11 cellular contexts compared by ENCODE assay signal in the genomic region with DNA sequence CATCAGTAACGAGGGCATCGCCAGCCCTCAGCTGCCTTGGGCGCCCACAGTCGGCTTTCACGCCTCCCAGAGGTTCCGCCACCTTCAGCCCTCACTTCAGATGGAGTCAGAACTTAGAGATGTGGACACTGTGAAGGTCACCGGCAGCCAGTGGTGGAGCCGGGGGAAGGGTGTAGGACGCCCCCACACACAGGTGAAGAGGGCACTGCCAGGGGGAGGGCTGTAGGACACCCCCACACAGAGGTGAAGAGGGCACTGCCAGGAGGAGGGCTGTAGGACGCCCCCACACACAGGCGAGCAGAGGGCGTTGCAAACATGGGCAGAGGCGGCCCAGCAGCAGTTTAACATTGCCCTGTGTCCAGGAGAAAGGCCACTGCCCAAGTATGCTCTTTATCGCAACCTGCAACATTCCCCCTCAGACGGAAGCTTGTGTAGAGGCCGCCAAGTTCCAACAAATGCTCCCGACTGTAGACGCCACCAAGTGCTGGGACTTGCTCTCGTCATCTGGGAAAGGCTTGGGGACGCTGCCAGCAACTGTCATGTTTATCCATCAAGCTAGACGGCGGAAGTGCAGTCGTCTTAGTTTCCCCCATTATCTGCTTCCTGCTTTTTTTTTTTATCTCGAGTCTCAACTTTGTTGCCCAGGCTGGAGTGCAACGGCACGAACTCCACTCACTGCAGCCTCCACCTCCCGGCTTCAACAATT. TPM values are rescaled to one million over a fixed set of nuclear protein-coding genes. Genes with fewer than 3 reads are reported as not detected.
DNase-seq lines count a peak whose midpoint lies in the region; ATAC-seq, FAIRE-seq and TF ChIP-seq lines count a peak whose summit lies in the region.
"Had no signal": no experiment of that assay in that cellular context is flagged by ENCODE, and none has a peak within 500 bp of the region (broad histone marks: within the 10 kb centered on the region; RNA-seq: fewer than 3 reads in every experiment).

No MANE protein-coding gene starts in this region.

- H3K4me3 ChIP-seq in left lung (peak overlapping the region in 1 of 2 donors; percentile 1), testis (no peak overlapping the region)
- H3K4me3 ChIP-seq: GM23338, Peyer's patch had no signal

- peaks cover 0 to 24% of the 10 kb centered on the region in 2 donors for H3K36me3 ChIP-seq in left lung
- no peaks in the 10 kb centered on the region for H3K36me3 ChIP-seq in testis (ENCODE audit: low read depth, missing control alignments)

- H3K9me3 ChIP-seq in left lung: no peaks in the 10 kb centered on the region
- H3K9me3 ChIP-seq in testis: no peaks in the 10 kb centered on the region
- H3K9me3 ChIP-seq: Peyer's patch had no signal

- TF ChIP-seq CTCF in left lung (IDR thresholded peaks at IDR 0.05) (no peak), testis (IDR thresholded peaks at IDR 0.05) (no peak), D721Med (IDR thresholded peaks at IDR 0.05; ENCODE audit: insufficient read depth, missing control alignments) (no peak), foreskin keratinocyte (conservative IDR thresholded peaks at IDR 0.05) (no peak)

- H3K27me3 ChIP-seq in left lung: no peaks in the 10 kb centered on the region
- H3K27me3 ChIP-seq in testis: no peaks in the 10 kb centered on the region
- H3K27me3 ChIP-seq in foreskin keratinocyte: no peaks in the 10 kb centered on the region
- H3K27me3 ChIP-seq: Peyer's patch had no signal

- intact Hi-C loops in left lung (cut with DNase I) (no loop called here), testis (cut with DNase I; ENCODE audit: low total_unique reads) (no loop called here)

- DNase-seq in M059J (ENCODE audit: low read depth) (peak; percentile 11), astrocyte of the hippocampus (ENCODE audit: low read depth, low spot score) (peak; percentile 30), left lung (peak; percentile 64 to 79), testis (peak; percentile 87), D721Med (ENCODE audit: insufficient read length, low spot score) (no peak), foreskin keratinocyte (no peak)
- DNase-seq: effector CD8-positive, alpha-beta T cell; stimulated activated CD4-positive, alpha-beta T cell treated with anti-CD3 and anti-CD28 coated beads, Interleukin-4, amount 100 ng/mL, for 24 hours had no signal

- peak overlapping the region; percentile 3 to 94 for H3K27ac ChIP-seq in left lung
- H3K27ac ChIP-seq in testis: peak overlapping the region in 1 of 2 donors; percentile 24
- H3K27ac ChIP-seq in foreskin keratinocyte: no peak overlapping the region

- peaks cover 6 to 76% of the 10 kb centered on the region in 2 donors for H3K4me1 ChIP-seq in left lung
- H3K4me1 ChIP-seq in testis: peaks cover 17% of the 10 kb centered on the region
- H3K4me1 ChIP-seq in foreskin keratinocyte: peaks cover 8% of the 10 kb centered on the region

- TF ChIP-seq POLR2A in testis (IDR thresholded peaks at IDR 0.05): no peak

- FAIRE-seq in D721Med (lab: Jason Lieb, UNC): no peak

- ATAC-seq in left lung: peak; percentile 7
- ATAC-seq in GM21529 (IDR thresholded peaks at IDR 0.05; ENCODE audit: unreplicated experiment): no peak
- ATAC-seq in foreskin keratinocyte: no peak
- ATAC-seq: GM23338 had no signal

- 41 to 71% methylated on average over 22 to 27 of the region's 27 CpGs for WGBS in testis, 2 donors

RNA-seq across cellular contexts. Expression of a gene that starts 4.9 kb away (rescaled TPM):
- total RNA-seq in M059J (2014; rRNA removed; shearing (Covaris generic)): 47.4 and 57.4 TPM in 2 replicates
- 10 to 100 TPM; 59.3 to 84.9 TPM for total RNA-seq in left lung
- total RNA-seq in testis: 100 to 1,000 TPM; 103 to 120 TPM
- 204 TPM for polyA plus RNA-seq in testis (ENCODE audit: insufficient read depth, low read depth, low replicate concordance)
- total RNA-seq in foreskin keratinocyte: 80.2 and 90.6 TPM in 2 replicates
- 35.2 and 37.3 TPM in 2 replicates for polyA plus RNA-seq in foreskin keratinocyte

RNA-seq across cellular contexts. Expression of a gene that starts 55.9 kb away (rescaled TPM):
- total RNA-seq in M059J (2014; rRNA removed; shearing (Covaris generic)): 36.2 and 43.8 TPM in 2 replicates
- total RNA-seq in left lung (10 to 100 TPM; 24.7 to 37.4 TPM), testis (10 to 100 TPM; 40.9 to 48.0 TPM), foreskin keratinocyte (63.1 and 68.7 TPM in 2 replicates)
- polyA plus RNA-seq in testis (ENCODE audit: insufficient read depth, low read depth, low replicate concordance) (37.2 TPM), foreskin keratinocyte (43.1 and 49.4 TPM in 2 replicates)

Comparison
In these comparisons a context has a peak if more than half of its experiments do, and no peak if none do; other contexts are left out.
1. DNase-seq: peak in M059J (single experiment), astrocyte of the hippocampus (single experiment), left lung (2 of 2) and testis (single experiment); none in D721Med (single experiment) and foreskin keratinocyte (0 of 2).